11 cellular contexts compared by ENCODE assay signal in the genomic region with DNA sequence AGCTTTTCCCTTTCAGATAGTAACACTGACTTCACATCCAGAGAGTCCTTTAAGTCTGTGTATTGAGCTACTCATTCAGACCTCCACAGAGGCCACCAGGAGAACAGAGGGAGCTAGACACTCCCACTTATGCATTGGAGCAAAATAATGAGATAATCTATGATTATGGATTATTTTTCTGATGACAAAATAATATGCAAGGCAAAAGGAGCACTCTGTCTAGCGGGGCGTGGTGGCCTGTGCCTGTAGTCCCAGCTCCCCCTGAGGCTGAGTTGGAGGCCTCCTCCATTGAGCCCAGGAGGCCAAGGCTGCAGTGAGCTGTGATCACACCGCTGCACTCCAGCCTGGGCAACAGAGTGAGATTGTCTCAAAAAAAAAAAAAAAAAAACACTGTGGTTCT. TPM values are rescaled to one million over a fixed set of nuclear protein-coding genes. Genes with fewer than 3 reads are reported as not detected.
DNase-seq lines count a peak whose midpoint lies in the region; ATAC-seq and TF ChIP-seq lines count a peak whose summit lies in the region.
"Had no signal": no experiment of that assay in that cellular context is flagged by ENCODE, and none has a peak within 500 bp of the region (broad histone marks: within the 10 kb centered on the region; RNA-seq: fewer than 3 reads in every experiment).

No MANE protein-coding gene starts in this region.

- no peak for ATAC-seq in HG03097 (IDR thresholded peaks at IDR 0.05; ENCODE audit: low FRiP score, unreplicated experiment)
- no peak for ATAC-seq in HG03565 (IDR thresholded peaks at IDR 0.05; ENCODE audit: unreplicated experiment)

- WGBS in mesenchymal stem cell, result 96% methylated on average over 3 of the region's 3 CpGs

- no peak overlapping the region for H3K4me2 ChIP-seq in mesenchymal stem cell (ENCODE audit: low read length, poor library complexity, severe bottlenecking)

- DNase-seq in HFFc6 (no peak), adipocyte (ENCODE audit: low read depth) (no peak), mesenchymal stem cell (no peak), T1000 (lab: John Stamatoyannopoulos, UW) (no peak), NCI-H146 (lab: John Stamatoyannopoulos, UW) (no peak)
- DNase-seq: activated CD4-positive, CD25-positive, alpha-beta regulatory T cell treated with anti-CD3 and anti-CD28 coated beads, Interleukin-2, amount 50 U/mL, for 72 hours; activated effector memory CD4-positive, alpha-beta T cell treated with anti-CD3 and anti-CD28 coated beads, Interleukin-2, amount 50 U/mL, for 16 hours; stimulated activated naive CD4-positive, alpha-beta T cell had no signal

- peak overlapping the region; percentile 22 for H4K8ac ChIP-seq in mesenchymal stem cell (ENCODE audit: low read length)

- H4K91ac ChIP-seq in mesenchymal stem cell (ENCODE audit: low read length), result no peak overlapping the region

- peak overlapping the region; percentile 91; the same call in 1 of the 2 replicates for H3K4me3 Mint-ChIP-seq in HFFc6

- no peak overlapping the region for H2BK15ac ChIP-seq in mesenchymal stem cell (ENCODE audit: low read depth, poor library complexity, severe bottlenecking)

- peak overlapping the region; percentile 82 for H2BK120ac ChIP-seq in mesenchymal stem cell (ENCODE audit: low read depth, low read length)

- H3K4ac ChIP-seq in mesenchymal stem cell (ENCODE audit: low read depth in 1 of 2, low read length in 2 of 2), result no peak overlapping the region

- H3K9me3 ChIP-seq in adipocyte (ENCODE audit: control insufficient read depth, low read length) (no peaks in the 10 kb centered on the region), mesenchymal stem cell (ENCODE audit: control insufficient read depth, low read length) (no peaks in the 10 kb centered on the region), subcutaneous abdominal adipose tissue (ENCODE audit: control insufficient read depth in 5 of 5, low read length in 5 of 5) (no peaks in the 10 kb centered on the region)

- H3K27me3 Mint-ChIP-seq in HFFc6 (ENCODE audit: insufficient read depth), result peaks cover 2% of the 10 kb centered on the region

- H3K4me1 ChIP-seq in adipocyte (ENCODE audit: control insufficient read depth, insufficient read depth, low read length) (peaks cover 45% of the 10 kb centered on the region), mesenchymal stem cell (ENCODE audit: control insufficient read depth, insufficient read depth, low read depth, low read length) (no peaks in the 10 kb centered on the region), subcutaneous abdominal adipose tissue (ENCODE audit: control insufficient read depth in 5 of 5, insufficient read depth in 5 of 5, low read length in 5 of 5) (peaks cover 0 to 52% (median 35%) of the 10 kb centered on the region in 5 donors)

- TF ChIP-seq CTCF in HFFc6 (IDR thresholded peaks at IDR 0.05), result no peak

- no peak overlapping the region for H2AFZ ChIP-seq in mesenchymal stem cell (ENCODE audit: low read depth, low read length)

- no peaks in the 10 kb centered on the region for H3K36me3 ChIP-seq in adipocyte (ENCODE audit: control insufficient read depth, insufficient read depth, low read length, severe bottlenecking)
- no peaks in the 10 kb centered on the region for H3K36me3 ChIP-seq in mesenchymal stem cell (ENCODE audit: control insufficient read depth in 1 of 2, insufficient read depth in 2 of 2, low read depth in 1 of 2, low read length in 2 of 2)
- H3K36me3 ChIP-seq in subcutaneous abdominal adipose tissue (ENCODE audit: control insufficient read depth in 5 of 5, insufficient read depth in 5 of 5, low read length in 5 of 5), result no peaks in the 10 kb centered on the region

- H3K23ac ChIP-seq in mesenchymal stem cell (ENCODE audit: low read length in 2 of 2), result no peak overlapping the region

- no peak overlapping the region for H2BK5ac ChIP-seq in mesenchymal stem cell (ENCODE audit: low read depth, low read length, poor library complexity, severe bottlenecking)

- no peaks in the 10 kb centered on the region for H3K79me1 ChIP-seq in mesenchymal stem cell (replicated peaks; ENCODE audit: low read length, poor library complexity, severe bottlenecking)

- peaks cover 28% of the 10 kb centered on the region for H3K4me1 Mint-ChIP-seq in HFFc6 (ENCODE audit: low read depth)

- H3K4me3 ChIP-seq in adipocyte (ENCODE audit: low read length), result peak overlapping the region; percentile 88
- peak overlapping the region in 1 of 2 experiments; percentile 81 for H3K4me3 ChIP-seq in mesenchymal stem cell (ENCODE audit: insufficient read depth in 1 of 2, low read depth in 1 of 2, low read length in 2 of 2)
- no peak overlapping the region for H3K4me3 ChIP-seq in subcutaneous abdominal adipose tissue (ENCODE audit: low read depth in 1 of 5, low read length in 5 of 5)

- peak overlapping the region; percentile 75 for H2AK5ac ChIP-seq in mesenchymal stem cell (ENCODE audit: low read length, severe bottlenecking)

- H3K9me3 Mint-ChIP-seq in HFFc6, result no peaks in the 10 kb centered on the region

- no peaks in the 10 kb centered on the region for H3K27me3 ChIP-seq in adipocyte (replicated peaks; ENCODE audit: control insufficient read depth, insufficient read depth, low read length)
- no peaks in the 10 kb centered on the region for H3K27me3 ChIP-seq in mesenchymal stem cell (ENCODE audit: control insufficient read depth in 1 of 2, insufficient read depth in 1 of 2, low read length in 2 of 2)
- no peaks in the 10 kb centered on the region for H3K27me3 ChIP-seq in subcutaneous abdominal adipose tissue (ENCODE audit: control insufficient read depth in 5 of 5, insufficient read depth in 4 of 5, low read length in 5 of 5)

- H3K27ac ChIP-seq in mesenchymal stem cell (ENCODE audit: low read length, poor library complexity, severe bottlenecking) (peak overlapping the region; percentile 25), subcutaneous abdominal adipose tissue (ENCODE audit: low read depth, low read length) (peak overlapping the region; percentile 99)

- no peak overlapping the region for H3K18ac ChIP-seq in mesenchymal stem cell (ENCODE audit: low read depth in 1 of 2, low read length in 2 of 2)

- H3K9ac ChIP-seq in adipocyte (ENCODE audit: low read length), result peak overlapping the region; percentile 98
- peak overlapping the region; percentile 98 for H3K9ac ChIP-seq in mesenchymal stem cell (ENCODE audit: low read length)
- peak overlapping the region in 2 of 5 donors; percentile 96 to 100 for H3K9ac ChIP-seq in subcutaneous abdominal adipose tissue (ENCODE audit: low read length in 5 of 5)

- no peak overlapping the region for H3K14ac ChIP-seq in mesenchymal stem cell (ENCODE audit: low read length in 2 of 2)

- peak overlapping the region; percentile 18 to 19 for H2BK12ac ChIP-seq in mesenchymal stem cell (ENCODE audit: low read length in 2 of 2)

- no peaks in the 10 kb centered on the region for H3K36me3 Mint-ChIP-seq in HFFc6 (ENCODE audit: low read depth)

- peak overlapping the region; percentile 98 for H3K27ac Mint-ChIP-seq in HFFc6

RNA-seq across cellular contexts. Expression of gene ROCK2, which starts 1.7 kb away (rescaled TPM):
- 10 to 100 TPM; 41.6 to 54.3 (median 51.7) TPM for total RNA-seq in HFFc6 (2021; fragmentation: NEBNext Ultra II Directional; extraction: Animal tissue kit (Norgen Biotek cat#: 25700))
- 27.3 TPM for polyA plus RNA-seq in mesenchymal stem cell (2013, experiment 1 of 2)
- 25.6 TPM for polyA plus RNA-seq in mesenchymal stem cell (2013, experiment 2 of 2)
